ENCODE assay signal across 27 cellular contexts in genomic region chr13:80841346-80841882, GRCh38.
DNase-seq lines count a peak whose midpoint lies in the region; ATAC-seq and TF ChIP-seq lines count a peak whose summit lies in the region.
"Had no signal": no experiment of that assay in that cellular context is flagged by ENCODE, and none has a peak within 500 bp of the region (broad histone marks: within the 10 kb centered on the region; RNA-seq: fewer than 3 reads in every experiment).

No MANE protein-coding gene starts in this region.

- H3K4me3 ChIP-seq in transverse colon = no peak overlapping the region
- H3K4me3 ChIP-seq: BLaER1, HAP-1, Peyer's patch, right lobe of liver, tibial nerve had no signal

- no peaks in the 10 kb centered on the region for H3K4me1 ChIP-seq in transverse colon
- H3K4me1 ChIP-seq: BLaER1, HAP-1, Peyer's patch, right lobe of liver had no signal

- no peak for TF ChIP-seq CTCF in transverse colon (IDR thresholded peaks at IDR 0.05)

- 29 to 37% methylated on average over 1 of the region's 1 CpG for WGBS in transverse colon (ENCODE audit: low coverage in 1 of 2), 2 donors

- in situ Hi-C loops in transverse colon (cut with MboI; ENCODE audit: low pct_ligation_motif_present in 1 of 4, low pct_unique_long_range_greater_than_20kb in 1 of 4, low sequenced_read_pairs in 3 of 4) = no loop called here

- no peak for ATAC-seq in GM19023 (IDR thresholded peaks at IDR 0.05; ENCODE audit: unreplicated experiment)
- ATAC-seq in HG02678 (IDR thresholded peaks at IDR 0.05; ENCODE audit: unreplicated experiment) = no peak
- ATAC-seq: activated naive CD4-positive, alpha-beta T cell treated with anti-CD3 and anti-CD28 coated beads, Interleukin-2, amount 50 U/mL, for 72 hours; left colon; right lobe of liver; stimulated activated effector memory CD8-positive, alpha-beta T cell treated with anti-CD3 and anti-CD28 coated beads, Interleukin-12 subunit alpha, Interleukin-12 subunit beta, amount 100 ng/mL, for 72 hours had no signal

- no peak for TF ChIP-seq EP300 in transverse colon (IDR thresholded peaks at IDR 0.05; ENCODE audit: low read depth)

- no peaks in the 10 kb centered on the region for H3K27me3 ChIP-seq in transverse colon
- H3K27me3 ChIP-seq: BLaER1, neutrophil, Peyer's patch, right lobe of liver, tibial nerve had no signal

- peak; percentile 24 for DNase-seq in DMS153 (lab: John Stamatoyannopoulos, UW)
- DNase-seq in DMS153 treated with DMSO at 0.1 percent for 48 hours (lab: John Stamatoyannopoulos, UW; ENCODE audit: unreplicated experiment) = peak; percentile 29
- DNase-seq in NCI-H69 (lab: John Stamatoyannopoulos, UW) = peak; percentile 45
- peak; percentile 9 for DNase-seq in myocyte (ENCODE audit: low read depth)
- no peak for DNase-seq in transverse colon
- DNase-seq: activated CD4-positive, alpha-beta T cell treated with anti-CD3 and anti-CD28 coated beads, Interleukin-2, amount 10 ng/mL, durations not matched to agents 24 days and 14 days; activated CD8-positive, alpha-beta memory T cell treated with anti-CD3 and anti-CD28 coated beads for 24 hours; activated T-cell treated with anti-CD3 and anti-CD28 coated beads for 4 hours; anterior cingulate cortex; DMS79; immature natural killer cell; left colon; NCI-H146; NCI-H2171 treated with DMSO at 0.1 percent for 48 hours; NCI-H526; Peyer's patch; right lobe of liver; T1000; WERI-Rb-1 had no signal

- intact Hi-C loops in transverse colon (cut with DNase I; ENCODE audit: low total_unique reads) = no loop called here

- H3K27ac ChIP-seq in transverse colon = no peak overlapping the region
- H3K27ac ChIP-seq: BLaER1, neutrophil, Peyer's patch, right lobe of liver, WERI-Rb-1 had no signal

- H3K36me3 ChIP-seq in transverse colon = no peaks in the 10 kb centered on the region
- H3K36me3 ChIP-seq: BLaER1, HAP-1, neutrophil, Peyer's patch, right lobe of liver, tibial nerve, WERI-Rb-1 had no signal

- H3K9me3 ChIP-seq in transverse colon = no peaks in the 10 kb centered on the region
- H3K9me3 ChIP-seq: HAP-1, neutrophil, Peyer's patch, right lobe of liver had no signal

- TF ChIP-seq POLR2A in transverse colon (IDR thresholded peaks at IDR 0.05) = no peak
